In the genomic region with DNA sequence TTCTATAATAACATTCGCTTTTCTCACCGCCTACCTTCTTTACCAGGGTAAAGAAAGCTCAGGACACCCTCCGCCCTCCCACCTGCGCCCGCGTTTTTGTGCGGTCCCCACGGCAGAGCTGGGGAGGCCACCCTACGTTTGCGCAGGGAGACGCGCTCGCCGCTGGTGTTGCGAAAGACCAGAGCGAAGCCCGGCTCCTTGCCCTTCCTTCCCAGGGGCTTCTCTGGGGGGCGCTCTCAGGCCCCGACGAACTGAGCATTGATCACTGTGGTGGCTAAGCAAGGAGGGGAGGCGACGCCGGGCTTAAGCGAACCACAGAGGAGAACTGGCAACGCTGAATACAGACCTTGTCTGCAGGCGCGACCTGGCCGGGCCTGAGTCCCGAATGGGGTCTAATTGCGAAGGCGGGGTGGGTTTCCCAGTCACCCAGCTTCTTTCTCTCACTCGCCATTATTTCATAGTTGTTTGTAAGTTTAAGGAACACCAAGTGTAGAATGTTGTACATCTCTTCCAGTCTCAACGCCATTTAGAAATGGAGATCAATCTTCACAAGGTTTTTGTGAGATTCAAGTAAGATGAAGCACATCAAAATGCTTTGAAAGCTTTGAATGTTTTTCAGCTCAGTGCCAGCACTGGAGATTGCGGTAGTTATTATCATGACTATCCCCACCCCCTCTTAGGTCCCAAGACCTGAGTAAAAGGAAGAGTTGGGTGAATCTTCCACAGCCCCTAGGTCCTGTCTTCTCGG, we compare ENCODE assay signal across 17 cellular contexts. TPM values are rescaled to one million over a fixed set of nuclear protein-coding genes. Genes with fewer than 3 reads are reported as not detected.
DNase-seq lines count a peak whose midpoint lies in the region; ATAC-seq and TF ChIP-seq lines count a peak whose summit lies in the region.
"Had no signal": no experiment of that assay in that cellular context is flagged by ENCODE, and none has a peak within 500 bp of the region (broad histone marks: within the 10 kb centered on the region; RNA-seq: fewer than 3 reads in every experiment).

No MANE protein-coding gene starts in this region.

- H3K4me1 Mint-ChIP-seq in activated T-cell treated with anti-CD3 and anti-CD28 coated beads, Interleukin-2, amount 50 U/mL, for 72 hours (ENCODE audit: low read depth): peaks cover 17% of the 10 kb centered on the region
- peaks cover 32% of the 10 kb centered on the region for H3K4me1 Mint-ChIP-seq in activated T-cell treated with anti-CD3 and anti-CD28 coated beads, Interleukin-2, amount 50 U/mL, for 24 hours (ENCODE audit: low read depth)
- peaks cover 17% of the 10 kb centered on the region for H3K4me1 Mint-ChIP-seq in type B pancreatic cell (ENCODE audit: unreplicated experiment)

- TF ChIP-seq POLR2A in stomach (IDR thresholded peaks at IDR 0.05): no peak

- no peaks in the 10 kb centered on the region for H3K36me3 ChIP-seq in ascending aorta
- H3K36me3 ChIP-seq in lung (ENCODE audit: control insufficient read depth in 2 of 2, insufficient read depth in 2 of 2, low read length in 2 of 2): no peaks in the 10 kb centered on the region
- no peaks in the 10 kb centered on the region for H3K36me3 ChIP-seq in stomach
- H3K36me3 ChIP-seq: transverse colon had no signal

- H3K9me3 Mint-ChIP-seq in activated T-cell treated with anti-CD3 and anti-CD28 coated beads, Interleukin-2, amount 50 U/mL, for 72 hours: no peaks in the 10 kb centered on the region
- peaks cover 1% of the 10 kb centered on the region for H3K9me3 Mint-ChIP-seq in activated T-cell treated with anti-CD3 and anti-CD28 coated beads, Interleukin-2, amount 50 U/mL, for 24 hours
- H3K9me3 Mint-ChIP-seq in type B pancreatic cell: no peaks in the 10 kb centered on the region

- H3K9me3 ChIP-seq in ascending aorta (no peaks in the 10 kb centered on the region), lung (ENCODE audit: control insufficient read depth in 2 of 2, insufficient read depth in 1 of 2, low read length in 1 of 2) (peaks cover 0 to 12% of the 10 kb centered on the region in 2 donors), stomach (peaks cover 0 to 6% (median 0%) of the 10 kb centered on the region in 4 donors)
- H3K9me3 ChIP-seq: transverse colon had no signal

- ATAC-seq in activated T-cell treated with anti-CD3 and anti-CD28 coated beads, Interleukin-2, amount 50 U/mL, for 72 hours (replicated peaks in 1 of 2): no peak
- ATAC-seq in lung (ENCODE audit: insufficient read depth, low FRiP score): no peak

- H3K4me3 ChIP-seq in ascending aorta (peak overlapping the region; percentile 48 to 52), lung (no peak overlapping the region), stomach (no peak overlapping the region)

- H3K4me3 Mint-ChIP-seq in activated T-cell treated with anti-CD3 and anti-CD28 coated beads, Interleukin-2, amount 50 U/mL, for 72 hours: peak overlapping the region; percentile 29 to 56
- no peak overlapping the region for H3K4me3 Mint-ChIP-seq in activated T-cell treated with anti-CD3 and anti-CD28 coated beads, Interleukin-2, amount 50 U/mL, for 24 hours
- H3K4me3 Mint-ChIP-seq in type B pancreatic cell: peak overlapping the region; percentile 60

- WGBS in lung, 2 donors: 4 to 6% methylated on average over 34 to 35 of the region's 35 CpGs
- 9 to 17% (median 11%) methylated on average over 31 to 35 of the region's 35 CpGs for WGBS in stomach, 5 donors

- H3K27me3 Mint-ChIP-seq in activated T-cell treated with anti-CD3 and anti-CD28 coated beads, Interleukin-2, amount 50 U/mL, for 72 hours (ENCODE audit: low read depth): peaks cover 65% of the 10 kb centered on the region
- peaks cover 92% of the 10 kb centered on the region for H3K27me3 Mint-ChIP-seq in activated T-cell treated with anti-CD3 and anti-CD28 coated beads, Interleukin-2, amount 50 U/mL, for 24 hours
- H3K27me3 Mint-ChIP-seq in type B pancreatic cell: peaks cover 94% of the 10 kb centered on the region

- intact Hi-C loops in ascending aorta (cut with DNase I): loop anchor here (10.0 kb wide), 1 partner anchor 1073 kb away; a partner anchor contains a TSS
- intact Hi-C loops in stomach (cut with DNase I; ENCODE audit: low total_unique reads): no loop called here

- H3K36me3 Mint-ChIP-seq in activated T-cell treated with anti-CD3 and anti-CD28 coated beads, Interleukin-2, amount 50 U/mL, for 72 hours (ENCODE audit: insufficient read depth in 2 of 2): peaks cover 3% of the 10 kb centered on the region in 2 donors
- H3K36me3 Mint-ChIP-seq in activated T-cell treated with anti-CD3 and anti-CD28 coated beads, Interleukin-2, amount 50 U/mL, for 24 hours (ENCODE audit: low read depth): no peaks in the 10 kb centered on the region
- H3K36me3 Mint-ChIP-seq in type B pancreatic cell: no peaks in the 10 kb centered on the region

- no peak for TF ChIP-seq EP300 in stomach (IDR thresholded peaks at IDR 0.05)

- DNase-seq in activated T-cell treated with anti-CD3 and anti-CD28 coated beads, Interleukin-2, amount 50 U/mL, for 72 hours: no peak
- no peak for DNase-seq in activated T-cell treated with anti-CD3 and anti-CD28 coated beads, Interleukin-2, amount 50 U/mL, for 24 hours
- DNase-seq in ascending aorta (ENCODE audit: low spot score in 2 of 2): no peak
- DNase-seq in lung (ENCODE audit: low spot score): peak; percentile 45
- DNase-seq in type B pancreatic cell (ENCODE audit: extremely low spot score, unreplicated experiment): no peak
- DNase-seq in stomach: no peak
- no peak for DNase-seq in superior temporal gyrus (ENCODE audit: extremely low spot score)
- DNase-seq in NCI-H2196 (lab: John Stamatoyannopoulos, UW; ENCODE audit: unreplicated experiment): no peak
- DNase-seq: COR-L47; NCI-H2029; NK-92 treated with Interleukin-12 subunit alpha and Interleukin-12 subunit beta, amount 100 ng/mL, for 24 hours; Right ventricle myocardium superior; T-helper 9 cell; transverse colon had no signal

- H3K27ac Mint-ChIP-seq in activated T-cell treated with anti-CD3 and anti-CD28 coated beads, Interleukin-2, amount 50 U/mL, for 72 hours: peak overlapping the region; percentile 40
- no peak overlapping the region for H3K27ac Mint-ChIP-seq in activated T-cell treated with anti-CD3 and anti-CD28 coated beads, Interleukin-2, amount 50 U/mL, for 24 hours
- no peak overlapping the region for H3K27ac Mint-ChIP-seq in type B pancreatic cell

- H3K27ac ChIP-seq in ascending aorta (no peak overlapping the region), lung (ENCODE audit: low read depth in 1 of 2, low read length in 1 of 2) (peak overlapping the region in 1 of 2 donors; percentile 82), stomach (no peak overlapping the region)
- H3K27ac ChIP-seq: transverse colon had no signal

- peaks cover 6 to 32% of the 10 kb centered on the region in 2 donors for H3K4me1 ChIP-seq in ascending aorta
- peaks cover 0 to 6% of the 10 kb centered on the region in 2 donors for H3K4me1 ChIP-seq in lung (ENCODE audit: control insufficient read depth in 2 of 2, insufficient read depth in 2 of 2, low read length in 2 of 2)
- H3K4me1 ChIP-seq in stomach: peaks cover 50 to 85% (median 69%) of the 10 kb centered on the region in 4 donors

- H3K27me3 ChIP-seq in ascending aorta (peaks cover 55% of the 10 kb centered on the region), lung (ENCODE audit: control insufficient read depth, insufficient read depth) (peaks cover 15% of the 10 kb centered on the region), stomach (peaks cover 59 to 100% (median 100%) of the 10 kb centered on the region in 3 donors)

- TF ChIP-seq CTCF in ascending aorta (IDR thresholded peaks at IDR 0.05) (no peak), lung (IDR thresholded peaks at IDR 0.05; ENCODE audit: control extremely low read depth, extremely low read depth) (no peak), type B pancreatic cell (conservative IDR thresholded peaks at IDR 0.05) (no peak), stomach (IDR thresholded peaks at IDR 0.05) (no peak)

RNA-seq across cellular contexts. Expression of a gene that starts 1.7 kb away (rescaled TPM):
- total RNA-seq in activated T-cell treated with anti-CD3 and anti-CD28 coated beads, Interleukin-2, amount 50 U/mL, for 72 hours: not detected
- total RNA-seq in ascending aorta (not detected), lung (100 to 1,000 TPM; 185 to 236 TPM), type B pancreatic cell (ENCODE audit: low replicate concordance) (7.4 and 9.3 TPM in 2 replicates), stomach (10 to 100 TPM in 1 of 5 donors, not detected in 4; 13.4 TPM)
- polyA plus RNA-seq in lung (100 to 1,000 TPM in 1 of 2 donors, 10 to 100 TPM in 1; 53.4 to 155 TPM), stomach (not detected)
- total RNA-seq: glomerular endothelial cell, MCF 10A, Right ventricle myocardium superior, transverse colon had no signal
- polyA plus RNA-seq: keratinocyte had no signal

Comparison
In these comparisons a context has a peak if more than half of its experiments do, and no peak if none do; other contexts are left out.
1. H3K4me3 ChIP-seq: peak in ascending aorta (2 of 2); none in lung (single experiment) and stomach (0 of 4).
2. RNA of a gene that starts 1.7 kb away (total RNA-seq): 185 to 236 TPM in lung; 7.4 to 9.3 TPM in type B pancreatic cell, not detected in activated T-cell treated with anti-CD3 and anti-CD28 coated beads, Interleukin-2, amount 50 U/mL, for 72 hours, not detected in ascending aorta (single experiment) and 13.4 TPM in stomach; every median in the first group is over 10 times any median in the second.